ENCODE assay signal across 8 cellular contexts in genomic region chr3:131381445-131382291, GRCh38. TPM values are rescaled to one million over a fixed set of nuclear protein-coding genes. Genes with fewer than 3 reads are reported as not detected.
DNase-seq lines count a peak whose midpoint lies in the region; ATAC-seq lines count a peak whose summit lies in the region.

TSS of gene NUDT16 (plus strand) at chr3:131381774. CDS start at chr3:131381805, 31 bp downstream.

- intact Hi-C loops in CD4-positive, alpha-beta memory T cell (cut with micrococcal nuclease), result loop anchor here (1.0 to 5.0 kb wide), 6 partner anchors 121 to 1341 kb away; partner anchors contain the start of genes ASTE1, ATP2C1, MRPL3 and NEK11

- no peaks in the 10 kb centered on the region for H3K36me3 ChIP-seq in CD4-positive, alpha-beta memory T cell (ENCODE audit: insufficient read depth, low read length)
- H3K36me3 ChIP-seq in effector memory CD4-positive, alpha-beta T cell (ENCODE audit: control insufficient read depth, insufficient read depth, low read length), result no peaks in the 10 kb centered on the region

- no peaks in the 10 kb centered on the region for H3K9me3 Mint-ChIP-seq in CD4-positive, alpha-beta memory T cell

- H3K4me1 Mint-ChIP-seq in CD4-positive, alpha-beta memory T cell, result peaks cover 33 to 43% (median 38%) of the 10 kb centered on the region in 4 donors

- no peaks in the 10 kb centered on the region for H3K27me3 ChIP-seq in CD4-positive, alpha-beta memory T cell (ENCODE audit: insufficient read depth, low read length)
- no peaks in the 10 kb centered on the region for H3K27me3 ChIP-seq in effector memory CD4-positive, alpha-beta T cell (replicated peaks; ENCODE audit: control insufficient read depth, insufficient read depth, low read length, poor library complexity, severe bottlenecking)

- peak within 1 kb of the TSS; percentile 61 for H3K27ac ChIP-seq in CD4-positive, alpha-beta memory T cell (ENCODE audit: low read depth, low read length)
- peak within 1 kb of the TSS; percentile 39 for H3K27ac ChIP-seq in effector memory CD4-positive, alpha-beta T cell (ENCODE audit: insufficient read depth, low read length, poor library complexity, severe bottlenecking)

- CTCF ChIA-PET in CD4-positive, alpha-beta memory T cell (lab: Charles Lee; ENCODE audit: partially characterized antibody), result interaction anchor here (0.7 to 2.1 kb wide), 8 partner anchors 9 to 488 kb away, joined by 3 to 8 read pairs (median 4); partner anchors contain the start of gene ATP2C1

- no peaks in the 10 kb centered on the region for H3K27me3 Mint-ChIP-seq in CD4-positive, alpha-beta memory T cell

- H3K27ac Mint-ChIP-seq in CD4-positive, alpha-beta memory T cell, result peak within 1 kb of the TSS; percentile 90 to 99 (median 96)

- DNase-seq in CD4-positive, alpha-beta memory T cell, result peak; percentile 92 to 96 (median 94)
- DNase-seq in HK-2 (ENCODE audit: unreplicated experiment) (peak; percentile 100), lung microvascular endothelial cell (ENCODE audit: low read depth in 2 of 2) (peak; percentile 99)
- peak; percentile 94 for DNase-seq in NK-92 treated with Interleukin-12 subunit alpha and Interleukin-12 subunit beta, amount 100 ng/mL, for 24 hours (lab: John Stamatoyannopoulos, UW)
- peak; percentile 84 to 94 (median 84) for DNase-seq in activated CD8-positive, alpha-beta memory T cell treated with anti-CD3 and anti-CD28 coated beads for 48 hours (ENCODE audit: low read depth in 2 of 3, low spot score in 2 of 3)
- DNase-seq in effector memory CD4-positive, alpha-beta T cell, result peak; percentile 91 to 94 (median 92)
- DNase-seq in stimulated activated CD4-positive, alpha-beta T cell treated with anti-CD3 and anti-CD28 coated beads, TNF-alpha, amount 100 ng/mL, for 4 hours (ENCODE audit: low read depth in 3 of 3), result peak; percentile 91 to 94 (median 94)

- POLR2A ChIA-PET in CD4-positive, alpha-beta memory T cell (lab: Charles Lee; ENCODE audit: partially characterized antibody), result interaction anchor here (0.9 to 2.6 kb wide), 7 partner anchors 16 to 355 kb away, joined by 3 to 31 read pairs (median 4); partner anchors contain the start of genes ASTE1 and NEK11

- no peaks in the 10 kb centered on the region for H3K9me3 ChIP-seq in CD4-positive, alpha-beta memory T cell (ENCODE audit: control insufficient read depth in 1 of 2, low read length in 2 of 2)
- no peaks in the 10 kb centered on the region for H3K9me3 ChIP-seq in effector memory CD4-positive, alpha-beta T cell (ENCODE audit: control insufficient read depth, low read length)

- H3K4me1 ChIP-seq in CD4-positive, alpha-beta memory T cell (ENCODE audit: insufficient read depth, low read length), result peaks cover 28% of the 10 kb centered on the region
- peaks cover 11% of the 10 kb centered on the region for H3K4me1 ChIP-seq in effector memory CD4-positive, alpha-beta T cell (ENCODE audit: control insufficient read depth, insufficient read depth, low read length, poor library complexity, severe bottlenecking)

- H3K36me3 Mint-ChIP-seq in CD4-positive, alpha-beta memory T cell, result peaks cover 15 to 17% of the 10 kb centered on the region in 2 donors

- ATAC-seq in GM19455 (IDR thresholded peaks at IDR 0.05; ENCODE audit: unreplicated experiment), result peak; percentile 99

- H3K4me3 ChIP-seq in CD4-positive, alpha-beta memory T cell (ENCODE audit: low read length in 2 of 2), result peak within 1 kb of the TSS; percentile 89 to 95
- peak within 1 kb of the TSS; percentile 92 for H3K4me3 ChIP-seq in effector memory CD4-positive, alpha-beta T cell (ENCODE audit: insufficient read depth, low read depth, low read length, poor library complexity, severe bottlenecking)

- H3K4me3 Mint-ChIP-seq in CD4-positive, alpha-beta memory T cell, result peak within 1 kb of the TSS; percentile 96 to 98 (median 96)

RNA-seq across cellular contexts. Expression of gene NUDT16, which starts in this region (rescaled TPM):
- total RNA-seq in CD4-positive, alpha-beta memory T cell, result 10 to 100 TPM; 15.6 to 16.7 TPM
- 1 to 10 TPM; 4.0 to 5.6 TPM for polyA plus RNA-seq in CD4-positive, alpha-beta memory T cell
- 11.8 and 18.3 TPM in 2 replicates for total RNA-seq in lung microvascular endothelial cell

Comparison
In these comparisons a context has a peak if more than half of its experiments do, and no peak if none do; other contexts are left out.
1. Peak in every context shown above with its lines: DNase-seq, ATAC-seq, H3K4me3 ChIP-seq and H3K27ac ChIP-seq.